ENCODE assay signal across 2 cellular contexts in the genomic region with DNA sequence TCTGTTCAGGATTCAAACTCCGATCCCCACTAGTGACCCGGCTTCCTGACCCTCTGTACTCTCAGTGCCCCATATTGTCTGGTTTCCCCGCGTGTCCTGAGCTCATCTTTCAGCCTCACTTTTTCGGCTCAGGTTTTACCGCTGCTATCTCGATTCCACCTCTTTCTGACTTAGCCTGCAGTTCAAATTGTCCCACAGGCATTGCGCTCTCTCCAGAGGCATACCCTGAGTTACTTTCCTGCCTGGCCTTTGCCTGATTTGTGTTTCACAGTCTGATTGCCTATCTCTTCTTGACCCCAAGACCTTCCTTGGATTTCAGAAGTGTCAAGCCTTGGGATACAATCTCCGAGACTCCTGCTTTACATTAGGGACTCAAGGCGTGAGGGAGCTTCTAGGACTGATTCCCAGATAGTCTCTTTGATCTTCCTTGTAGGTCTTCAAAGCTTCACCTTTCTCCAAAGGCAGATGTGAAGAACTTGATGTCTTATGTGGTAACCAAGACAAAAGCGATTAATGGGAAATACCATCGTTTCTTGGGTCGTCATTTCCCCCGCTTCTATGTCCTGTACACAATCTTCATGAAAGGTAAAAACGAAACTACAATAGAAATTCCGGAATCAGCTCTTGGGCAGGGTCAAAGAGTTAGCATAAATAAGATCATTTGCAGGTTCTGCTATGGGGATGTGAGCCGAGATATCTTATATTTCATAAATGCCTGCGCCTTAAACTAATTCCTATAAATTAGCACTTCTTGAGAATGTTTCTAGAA.
TF ChIP-seq lines count a peak whose summit lies in the region.

No MANE protein-coding gene starts in this region.

TF ChIP-seq in GM12878, 131 proteins besides CTCF, POLR2A, EP300 and RAD21:
- TF ChIP-seq PAX8 (IDR thresholded peaks at IDR 0.05): no peak
- 0 out of 2 replicates have a peak, but pooled peaks have one; percentile 7 for TF ChIP-seq RUNX3 (IDR thresholded peaks at IDR 0.05; ENCODE audit: low read length)
- peak; percentile 11; the same call in 1 of the 2 replicates for TF ChIP-seq CREB1 (IDR thresholded peaks at IDR 0.05; ENCODE audit: low read depth)
- TF ChIP-seq CHD1 (IDR thresholded peaks at IDR 0.05; ENCODE audit: low read depth, low read length): no peak

TF ChIP-seq in liver, 16 proteins besides CTCF, POLR2A, EP300 and RAD21:
- TF ChIP-seq JUND (IDR thresholded peaks at IDR 0.05): no peak
- TF ChIP-seq NR2F2 (IDR thresholded peaks at IDR 0.05): no peak
